Comparison of ENCODE assay signal across 2 cellular contexts in the genomic region with DNA sequence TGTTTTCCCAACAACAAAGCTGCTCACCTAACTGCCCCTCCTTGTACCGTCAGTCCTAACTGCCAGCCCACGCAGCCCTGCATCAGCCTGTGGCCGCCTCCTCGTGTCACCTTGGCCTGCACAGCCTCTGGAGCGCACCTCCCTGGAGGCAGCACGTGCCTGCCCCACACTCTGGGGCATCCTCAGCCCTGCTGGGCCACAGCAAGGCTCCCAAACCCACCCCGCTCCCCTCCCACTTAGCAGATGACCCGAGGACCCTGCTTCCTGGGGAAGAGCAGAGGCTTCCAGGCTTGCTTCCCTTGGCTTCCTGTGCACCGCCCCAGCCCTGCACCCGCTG.
TF ChIP-seq lines count a peak whose summit lies in the region.

No MANE protein-coding gene starts in this region.

TF ChIP-seq in HEK293, 187 proteins besides CTCF, POLR2A, EP300 and RAD21 (continued from another document):
- TF ChIP-seq, protein P1, sequence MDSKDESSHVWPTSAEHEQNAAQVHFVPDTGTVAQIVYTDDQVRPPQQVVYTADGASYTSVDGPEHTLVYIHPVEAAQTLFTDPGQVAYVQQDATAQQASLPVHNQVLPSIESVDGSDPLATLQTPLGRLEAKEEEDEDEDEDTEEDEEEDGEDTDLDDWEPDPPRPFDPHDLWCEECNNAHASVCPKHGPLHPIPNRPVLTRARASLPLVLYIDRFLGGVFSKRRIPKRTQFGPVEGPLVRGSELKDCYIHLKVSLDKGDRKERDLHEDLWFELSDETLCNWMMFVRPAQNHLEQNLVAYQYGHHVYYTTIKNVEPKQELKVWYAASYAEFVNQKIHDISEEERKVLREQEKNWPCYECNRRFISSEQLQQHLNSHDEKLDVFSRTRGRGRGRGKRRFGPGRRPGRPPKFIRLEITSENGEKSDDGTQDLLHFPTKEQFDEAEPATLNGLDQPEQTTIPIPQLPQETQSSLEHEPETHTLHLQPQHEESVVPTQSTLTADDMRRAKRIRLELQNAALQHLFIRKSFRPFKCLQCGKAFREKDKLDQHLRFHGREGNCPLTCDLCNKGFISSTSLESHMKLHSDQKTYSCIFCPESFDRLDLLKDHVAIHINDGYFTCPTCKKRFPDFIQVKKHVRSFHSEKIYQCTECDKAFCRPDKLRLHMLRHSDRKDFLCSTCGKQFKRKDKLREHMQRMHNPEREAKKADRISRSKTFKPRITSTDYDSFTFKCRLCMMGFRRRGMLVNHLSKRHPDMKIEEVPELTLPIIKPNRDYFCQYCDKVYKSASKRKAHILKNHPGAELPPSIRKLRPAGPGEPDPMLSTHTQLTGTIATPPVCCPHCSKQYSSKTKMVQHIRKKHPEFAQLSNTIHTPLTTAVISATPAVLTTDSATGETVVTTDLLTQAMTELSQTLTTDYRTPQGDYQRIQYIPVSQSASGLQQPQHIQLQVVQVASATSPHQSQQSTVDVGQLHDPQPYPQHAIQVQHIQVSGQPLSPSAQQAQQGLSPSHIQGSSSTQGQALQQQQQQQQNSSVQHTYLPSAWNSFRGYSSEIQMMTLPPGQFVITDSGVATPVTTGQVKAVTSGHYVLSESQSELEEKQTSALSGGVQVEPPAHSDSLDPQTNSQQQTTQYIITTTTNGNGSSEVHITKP (tag by site-specific recombination; IDR thresholded peaks at IDR 0.05), result no peak
- TF ChIP-seq ZNF341 (tag by site-specific recombination; IDR thresholded peaks at IDR 0.05; ENCODE audit: low read depth) (peak; percentile 38), ZIC2 (tag by site-specific recombination; IDR thresholded peaks at IDR 0.05) (peak; percentile 78), ZFHX2 (tag by site-specific recombination; conservative IDR thresholded peaks at IDR 0.05) (peak; percentile 74)

TF ChIP-seq in GM12878, 131 proteins besides CTCF, POLR2A, EP300 and RAD21 (continued from another document):
- no peak for TF ChIP-seq NRF1 (conservative IDR thresholded peaks at IDR 0.05; ENCODE audit: low read depth, low read length)
- no peak for TF ChIP-seq TCF3 (IDR thresholded peaks at IDR 0.05; ENCODE audit: borderline replicate concordance, insufficient read depth, low read depth, low read length)
- 0 out of 2 replicates have a peak, but pooled peaks have one; percentile 24 for TF ChIP-seq NR2F1 (conservative IDR thresholded peaks at IDR 0.05)
- TF ChIP-seq BHLHE40 (IDR thresholded peaks at IDR 0.05; ENCODE audit: borderline replicate concordance in 1 of 2, low read depth in 2 of 2, low read length in 1 of 2), result peak; percentile 44 to 84; a peak in 2 of 4 replicates
TF ChIP-seq in GM12878: peak in this region for 4.
